Comparison of ENCODE assay signal across 8 cellular contexts in genomic region chr2:1653137-1653789, GRCh38.
DNase-seq lines count a peak whose midpoint lies in the region; ATAC-seq and TF ChIP-seq lines count a peak whose summit lies in the region.
"Had no signal": no experiment of that assay in that cellular context is flagged by ENCODE, and none has a peak within 500 bp of the region (broad histone marks: within the 10 kb centered on the region; RNA-seq: fewer than 3 reads in every experiment).

No MANE protein-coding gene starts in this region.

- intact Hi-C loops in Panc1 (cut with micrococcal nuclease; ENCODE audit: unreplicated experiment) (no loop called here), vagina (cut with DNase I) (loop anchor here (5.0 to 10.0 kb wide), 2 partner anchors 89 to 1922 kb away; partner anchors contain the start of genes PXDN and RPS7)

- H3K4me3 ChIP-seq in Panc1 (ENCODE audit: low read depth in 2 of 2, low read length in 2 of 2) (no peak overlapping the region), esophagus (ENCODE audit: low read depth in 1 of 2, low read length in 2 of 2) (no peak overlapping the region), vagina (no peak overlapping the region)

- in situ Hi-C loops in Panc1 (cut with HindIII; ENCODE audit: low pct_unique_long_range_greater_than_20kb, low sequenced_read_pairs) = no loop called here

- DNase-seq in Panc1 (ENCODE audit: low read depth, low spot score) = no peak
- peak; percentile 22 for DNase-seq in mucosa of gallbladder (ENCODE audit: low spot score)
- DNase-seq in vagina (ENCODE audit: extremely low spot score in 2 of 2) = peak in 1 of 2 donors; percentile 92
- no peak for DNase-seq in GM19240 (ENCODE audit: insufficient read length, low spot score)
- no peak for DNase-seq in erythroblast (lab: John Stamatoyannopoulos, UW)
- DNase-seq in HPDE6-E6E7 (ENCODE audit: extremely low spot score) = no peak
- DNase-seq: NCI-H524 had no signal

- TF ChIP-seq POLR2A in vagina (IDR thresholded peaks at IDR 0.05) (no peak), erythroblast (IDR thresholded peaks at IDR 0.05; ENCODE audit: low read length) (no peak)

- BruUV-seq in Panc1 (replicated peaks; lab: Mats Ljungman, UMichigan) = no TSS peak

- H3K27ac ChIP-seq in Panc1 (ENCODE audit: low read length) (peak overlapping the region; percentile 84), esophagus (ENCODE audit: low read depth in 2 of 2, low read length in 1 of 2) (peak overlapping the region; percentile 12 to 56), vagina (peak overlapping the region; percentile 74)

- peak; percentile 53 for ATAC-seq in Panc1

- no peak for TF ChIP-seq CTCF in Panc1 (IDR thresholded peaks at IDR 0.05)
- no peak for TF ChIP-seq CTCF in vagina (IDR thresholded peaks at IDR 0.05)

- H3K36me3 ChIP-seq in Panc1 (ENCODE audit: control insufficient read depth, insufficient read depth, low read length) = no peaks in the 10 kb centered on the region
- peaks cover 0 to 9% of the 10 kb centered on the region in 2 donors for H3K36me3 ChIP-seq in esophagus (ENCODE audit: control insufficient read depth in 2 of 2, insufficient read depth in 2 of 2, low read length in 1 of 2)
- peaks cover 0 to 11% of the 10 kb centered on the region in 2 donors for H3K36me3 ChIP-seq in vagina

- 48 to 57% methylated on average over 20 of the region's 20 CpGs for WGBS in esophagus, 2 donors

- H3K27me3 ChIP-seq in Panc1 (ENCODE audit: control insufficient read depth, insufficient read depth, low read length) (no peaks in the 10 kb centered on the region), esophagus (ENCODE audit: control insufficient read depth in 1 of 2, insufficient read depth in 2 of 2, low read length in 2 of 2) (no peaks in the 10 kb centered on the region), vagina (no peaks in the 10 kb centered on the region)

- CTCF ChIA-PET in Panc1 (lab: Charles Lee) = no interaction called here

- H3K4me1 ChIP-seq in Panc1 (ENCODE audit: control insufficient read depth, insufficient read depth, low read length) = peaks cover 21% of the 10 kb centered on the region
- peaks cover 0 to 11% of the 10 kb centered on the region in 2 donors for H3K4me1 ChIP-seq in esophagus (ENCODE audit: control insufficient read depth in 2 of 2, insufficient read depth in 2 of 2, low read length in 1 of 2)
- peaks cover 21% of the 10 kb centered on the region for H3K4me1 ChIP-seq in vagina

- no peaks in the 10 kb centered on the region for H3K9me3 ChIP-seq in Panc1 (ENCODE audit: control insufficient read depth, insufficient read depth, low read depth, low read length)
- H3K9me3 ChIP-seq in esophagus (ENCODE audit: control insufficient read depth in 2 of 2, insufficient read depth in 1 of 2, low read depth in 1 of 2, low read length in 1 of 2) = peaks cover 3 to 6% of the 10 kb centered on the region in 2 donors
- H3K9me3 ChIP-seq in vagina = no peaks in the 10 kb centered on the region

- POLR2A ChIA-PET in Panc1 (lab: Charles Lee) = interaction anchor here (0.6 kb wide), 1 partner anchor 101 kb away, joined by 18 read pairs; no protein-coding TSS in a partner anchor

Comparison
In these comparisons a context has a peak if more than half of its experiments do, and no peak if none do; other contexts are left out.
1. H3K27ac ChIP-seq: peak in every context shown above with its lines; median percentile 84 in Panc1; 74 in vagina; 34 in esophagus.